In genomic region chr16:52546291-52546941, GRCh38 we compare ENCODE assay signal across 13 cellular contexts. TPM values are rescaled to one million over a fixed set of nuclear protein-coding genes. Genes with fewer than 3 reads are reported as not detected.
DNase-seq lines count a peak whose midpoint lies in the region; ATAC-seq and TF ChIP-seq lines count a peak whose summit lies in the region.
"Had no signal": no experiment of that assay in that cellular context is flagged by ENCODE, and none has a peak within 500 bp of the region (broad histone marks: within the 10 kb centered on the region; RNA-seq: fewer than 3 reads in every experiment).

No MANE protein-coding gene starts in this region.

- H3K4me1 Mint-ChIP-seq in neural progenitor cell, result peaks cover 47% of the 10 kb centered on the region
- no peaks in the 10 kb centered on the region for H3K4me1 Mint-ChIP-seq in activated T-helper 2 cell treated with anti-CD3 and anti-CD28 coated beads, Interferon-gamma antibody, Interleukin-2, Interleukin-4, amounts not matched to agents 10 μg/mL and 5 μg/mL and 100 μg/mL, durations not matched to agents 14 hours and 24 hours and 36 hours (ENCODE audit: low read depth)
- peaks cover 10% of the 10 kb centered on the region for H3K4me1 Mint-ChIP-seq in CD8-positive, alpha-beta T cell (ENCODE audit: low read depth)
- H3K4me1 Mint-ChIP-seq: activated naive CD8-positive, alpha-beta T cell treated with anti-CD3 and anti-CD28 coated beads for 36 hours had no signal

- H3K4me2 ChIP-seq in neural progenitor cell, result peak overlapping the region; percentile 99

- peak overlapping the region; percentile 97 for H3K4me3 Mint-ChIP-seq in neural progenitor cell
- no peak overlapping the region for H3K4me3 Mint-ChIP-seq in activated T-helper 2 cell treated with anti-CD3 and anti-CD28 coated beads, Interferon-gamma antibody, Interleukin-2, Interleukin-4, amounts not matched to agents 10 μg/mL and 5 μg/mL and 100 μg/mL, durations not matched to agents 14 hours and 24 hours and 36 hours (ENCODE audit: low read depth)
- no peak overlapping the region for H3K4me3 Mint-ChIP-seq in CD8-positive, alpha-beta T cell
- H3K4me3 Mint-ChIP-seq: activated naive CD8-positive, alpha-beta T cell treated with anti-CD3 and anti-CD28 coated beads for 36 hours; CD4-positive, alpha-beta T cell had no signal

- H3K9ac ChIP-seq in neural progenitor cell, result peak overlapping the region; percentile 81

- H3F3A ChIP-seq in neural progenitor cell (ENCODE audit: low read depth), result peaks cover 41% of the 10 kb centered on the region

- peak overlapping the region; percentile 99 for H3K27ac ChIP-seq in 22Rv1
- peak overlapping the region; percentile 82; the same call in 1 of the 2 replicates for H3K27ac ChIP-seq in HEK293 (ENCODE audit: extremely low read depth, low read depth, low read length)
- H3K27ac ChIP-seq in foreskin keratinocyte, result no peak overlapping the region
- peak overlapping the region; percentile 32 for H3K27ac ChIP-seq in neural progenitor cell
- H3K27ac ChIP-seq in CD8-positive, alpha-beta T cell (ENCODE audit: low read depth, low read length), result no peak overlapping the region

- DNase-seq in foreskin keratinocyte (no peak), neural progenitor cell (ENCODE audit: low spot score) (peak; percentile 52), NCI-H187 treated with DMSO at 0.1 percent for 48 hours (lab: John Stamatoyannopoulos, UW) (no peak)
- no peak for DNase-seq in activated T-helper 2 cell treated with anti-CD3 and anti-CD28 coated beads, Interferon-gamma antibody, Interleukin-2, Interleukin-4, amounts not matched to agents 10 μg/mL and 5 μg/mL and 100 μg/mL, durations not matched to agents 14 hours and 24 hours and 36 hours (ENCODE audit: low spot score)
- DNase-seq in CD8-positive, alpha-beta T cell, result no peak
- DNase-seq: activated CD4-positive, CD25-positive, alpha-beta regulatory T cell treated with anti-CD3 and anti-CD28 coated beads, Interleukin-2, amount 50 U/mL, for 72 hours; activated naive CD8-positive, alpha-beta T cell treated with anti-CD3 and anti-CD28 coated beads for 36 hours; CD4-positive, alpha-beta T cell; stimulated activated CD8-positive, alpha-beta memory T cell treated with anti-CD3 and anti-CD28 coated beads, Interleukin-4, amount 100 ng/mL, for 48 hours had no signal

- H3K79me2 ChIP-seq in neural progenitor cell (ENCODE audit: low read depth), result peaks cover 56% of the 10 kb centered on the region

- no peak overlapping the region for H2AFZ ChIP-seq in neural progenitor cell (replicated peaks)

- H3K36me3 ChIP-seq in HEK293 (ENCODE audit: control insufficient read depth in 2 of 2, insufficient read depth in 1 of 2, low read length in 2 of 2) (no peaks in the 10 kb centered on the region), neural progenitor cell (peaks cover 4% of the 10 kb centered on the region)
- no peaks in the 10 kb centered on the region for H3K36me3 ChIP-seq in CD8-positive, alpha-beta T cell (ENCODE audit: insufficient read depth, low read length)

- POLR2A ChIA-PET in HEK293 (lab: Yijun Ruan, JAX), result no interaction called here
- POLR2A ChIA-PET in CD8-positive, alpha-beta T cell (lab: Charles Lee), result no interaction called here

- intact Hi-C loops in activated T-helper 2 cell treated with anti-CD3 and anti-CD28 coated beads, Interferon-gamma antibody, Interleukin-2, Interleukin-4, amounts not matched to agents 10 μg/mL and 5 μg/mL and 100 μg/mL, durations not matched to agents 14 hours and 24 hours and 36 hours (cut with micrococcal nuclease), result loop anchor here (10.0 kb wide), 2 partner anchors 1392 to 1738 kb away; partner anchors contain the start of genes IRX3 and SALL1
- intact Hi-C loops in CD8-positive, alpha-beta T cell (cut with DNase I, micrococcal nuclease), result no loop called here

- H3K27me3 ChIP-seq in foreskin keratinocyte (peaks cover 74% of the 10 kb centered on the region), neural progenitor cell (no peaks in the 10 kb centered on the region)
- H3K27me3 ChIP-seq in CD8-positive, alpha-beta T cell (ENCODE audit: insufficient read depth, low read length), result peaks cover 6% of the 10 kb centered on the region

- peak; percentile 35 for ATAC-seq in foreskin keratinocyte
- no peak for ATAC-seq in GM19397 (IDR thresholded peaks at IDR 0.05; ENCODE audit: unreplicated experiment)
- no peak for ATAC-seq in CD8-positive, alpha-beta T cell

- H3K4me1 ChIP-seq in HEK293 (ENCODE audit: control insufficient read depth, insufficient read depth, low read length), result peaks cover 20% of the 10 kb centered on the region
- no peaks in the 10 kb centered on the region for H3K4me1 ChIP-seq in foreskin keratinocyte
- peaks cover 52% of the 10 kb centered on the region for H3K4me1 ChIP-seq in neural progenitor cell
- no peaks in the 10 kb centered on the region for H3K4me1 ChIP-seq in CD8-positive, alpha-beta T cell (ENCODE audit: insufficient read depth, low read length)

- peaks cover 8% of the 10 kb centered on the region for H3K27me3 Mint-ChIP-seq in neural progenitor cell (ENCODE audit: insufficient read depth, low read depth)
- peaks cover 31% of the 10 kb centered on the region for H3K27me3 Mint-ChIP-seq in activated T-helper 2 cell treated with anti-CD3 and anti-CD28 coated beads, Interferon-gamma antibody, Interleukin-2, Interleukin-4, amounts not matched to agents 10 μg/mL and 5 μg/mL and 100 μg/mL, durations not matched to agents 14 hours and 24 hours and 36 hours (ENCODE audit: low read depth)
- H3K27me3 Mint-ChIP-seq in CD8-positive, alpha-beta T cell (ENCODE audit: low read depth), result peaks cover 40% of the 10 kb centered on the region

- peaks cover 55% of the 10 kb centered on the region for H4K20me1 ChIP-seq in neural progenitor cell (ENCODE audit: low read depth)

- no peaks in the 10 kb centered on the region for H3K9me3 ChIP-seq in HEK293 (ENCODE audit: control insufficient read depth, insufficient read depth, low read depth, low read length)
- no peaks in the 10 kb centered on the region for H3K9me3 ChIP-seq in neural progenitor cell (ENCODE audit: low read depth)
- H3K9me3 ChIP-seq in CD8-positive, alpha-beta T cell (ENCODE audit: low read length), result no peaks in the 10 kb centered on the region

- H3K36me3 Mint-ChIP-seq in neural progenitor cell, result peaks cover 15% of the 10 kb centered on the region
- no peaks in the 10 kb centered on the region for H3K36me3 Mint-ChIP-seq in activated T-helper 2 cell treated with anti-CD3 and anti-CD28 coated beads, Interferon-gamma antibody, Interleukin-2, Interleukin-4, amounts not matched to agents 10 μg/mL and 5 μg/mL and 100 μg/mL, durations not matched to agents 14 hours and 24 hours and 36 hours (ENCODE audit: low read depth)
- no peaks in the 10 kb centered on the region for H3K36me3 Mint-ChIP-seq in CD8-positive, alpha-beta T cell
- H3K36me3 Mint-ChIP-seq: activated naive CD8-positive, alpha-beta T cell treated with anti-CD3 and anti-CD28 coated beads for 36 hours had no signal

- TF ChIP-seq CTCF in 22Rv1 (IDR thresholded peaks at IDR 0.05), result no peak
- no peak for TF ChIP-seq CTCF in HEK293 (tag by site-specific recombination; IDR thresholded peaks at IDR 0.05)
- no peak for TF ChIP-seq CTCF in foreskin keratinocyte (conservative IDR thresholded peaks at IDR 0.05)
- no peak for TF ChIP-seq CTCF in neural progenitor cell (IDR thresholded peaks at IDR 0.05)
- TF ChIP-seq CTCF in CD8-positive, alpha-beta T cell (IDR thresholded peaks at IDR 0.05), result no peak

- CTCF ChIA-PET in HEK293 (lab: Yijun Ruan, JAX), result no interaction called here
- CTCF ChIA-PET in CD8-positive, alpha-beta T cell (lab: Charles Lee), result no interaction called here

- H3K4me3 ChIP-seq in HEK293 (ENCODE audit: low read depth, low read length) (peak overlapping the region; percentile 63), neural progenitor cell (peak overlapping the region; percentile 86)
- H3K4me3 ChIP-seq in CD8-positive, alpha-beta T cell (ENCODE audit: low read depth, low read length), result no peak overlapping the region

- peak overlapping the region; percentile 87 for H3K27ac Mint-ChIP-seq in neural progenitor cell
- H3K27ac Mint-ChIP-seq in activated T-helper 2 cell treated with anti-CD3 and anti-CD28 coated beads, Interferon-gamma antibody, Interleukin-2, Interleukin-4, amounts not matched to agents 10 μg/mL and 5 μg/mL and 100 μg/mL, durations not matched to agents 14 hours and 24 hours and 36 hours, result no peak overlapping the region
- H3K27ac Mint-ChIP-seq in CD8-positive, alpha-beta T cell, result no peak overlapping the region
- H3K27ac Mint-ChIP-seq: activated naive CD8-positive, alpha-beta T cell treated with anti-CD3 and anti-CD28 coated beads for 36 hours; CD4-positive, alpha-beta T cell had no signal

- H3K9me3 Mint-ChIP-seq in neural progenitor cell, result peaks cover 2% of the 10 kb centered on the region
- H3K9me3 Mint-ChIP-seq in activated T-helper 2 cell treated with anti-CD3 and anti-CD28 coated beads, Interferon-gamma antibody, Interleukin-2, Interleukin-4, amounts not matched to agents 10 μg/mL and 5 μg/mL and 100 μg/mL, durations not matched to agents 14 hours and 24 hours and 36 hours, result no peaks in the 10 kb centered on the region
- no peaks in the 10 kb centered on the region for H3K9me3 Mint-ChIP-seq in CD8-positive, alpha-beta T cell
- H3K9me3 Mint-ChIP-seq: activated naive CD8-positive, alpha-beta T cell treated with anti-CD3 and anti-CD28 coated beads for 36 hours had no signal

TF ChIP-seq in HEK293, 187 proteins besides CTCF, POLR2A, EP300 and RAD21 (continues in another document):
- peak; percentile 54; the same call in 1 of the 2 replicates for TF ChIP-seq ZFHX2 (tag by site-specific recombination; conservative IDR thresholded peaks at IDR 0.05)
- TF ChIP-seq, protein P1, sequence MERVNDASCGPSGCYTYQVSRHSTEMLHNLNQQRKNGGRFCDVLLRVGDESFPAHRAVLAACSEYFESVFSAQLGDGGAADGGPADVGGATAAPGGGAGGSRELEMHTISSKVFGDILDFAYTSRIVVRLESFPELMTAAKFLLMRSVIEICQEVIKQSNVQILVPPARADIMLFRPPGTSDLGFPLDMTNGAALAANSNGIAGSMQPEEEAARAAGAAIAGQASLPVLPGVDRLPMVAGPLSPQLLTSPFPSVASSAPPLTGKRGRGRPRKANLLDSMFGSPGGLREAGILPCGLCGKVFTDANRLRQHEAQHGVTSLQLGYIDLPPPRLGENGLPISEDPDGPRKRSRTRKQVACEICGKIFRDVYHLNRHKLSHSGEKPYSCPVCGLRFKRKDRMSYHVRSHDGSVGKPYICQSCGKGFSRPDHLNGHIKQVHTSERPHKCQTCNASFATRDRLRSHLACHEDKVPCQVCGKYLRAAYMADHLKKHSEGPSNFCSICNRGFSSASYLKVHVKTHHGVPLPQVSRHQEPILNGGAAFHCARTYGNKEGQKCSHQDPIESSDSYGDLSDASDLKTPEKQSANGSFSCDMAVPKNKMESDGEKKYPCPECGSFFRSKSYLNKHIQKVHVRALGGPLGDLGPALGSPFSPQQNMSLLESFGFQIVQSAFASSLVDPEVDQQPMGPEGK (tag by site-specific recombination; IDR thresholded peaks at IDR 0.05), result peak; percentile 56; the same call in 1 of the 2 replicates

RNA-seq across cellular contexts. Expression of gene TOX3, which starts 0.5 kb away (rescaled TPM):
- total RNA-seq in foreskin keratinocyte (not detected in 2 replicates), neural progenitor cell (ENCODE audit: low replicate concordance) (44.2 and 48.1 TPM in 2 replicates)
- 0.02 TPM in 1 of 2 replicates, not detected in the other for polyA plus RNA-seq in foreskin keratinocyte
- not detected in 2 replicates for total RNA-seq in activated T-helper 2 cell treated with anti-CD3 and anti-CD28 coated beads, Interferon-gamma antibody, Interleukin-2, Interleukin-4, amounts not matched to agents 10 μg/mL and 5 μg/mL and 100 μg/mL, durations not matched to agents 14 hours and 24 hours and 36 hours
- total RNA-seq in CD8-positive, alpha-beta T cell, result not detected
- total RNA-seq: activated naive CD8-positive, alpha-beta T cell treated with anti-CD3 and anti-CD28 coated beads for 36 hours; CD4-positive, alpha-beta T cell; pulmonary artery endothelial cell had no signal

Comparison
In these comparisons a context has a peak if more than half of its experiments do, and no peak if none do; other contexts are left out.
1. H3K27ac ChIP-seq: peak in 22Rv1 (single experiment), HEK293 (single experiment) and neural progenitor cell (single experiment); none in foreskin keratinocyte (single experiment) and CD8-positive, alpha-beta T cell (single experiment).
2. RNA of gene TOX3, which starts 0.5 kb away (total RNA-seq): 44.2 to 48.1 TPM in neural progenitor cell; not detected in foreskin keratinocyte, not detected in activated T-helper 2 cell treated with anti-CD3 and anti-CD28 coated beads, Interferon-gamma antibody, Interleukin-2, Interleukin-4, amounts not matched to agents 10 μg/mL and 5 μg/mL and 100 μg/mL, durations not matched to agents 14 hours and 24 hours and 36 hours and not detected in CD8-positive, alpha-beta T cell; every median in the first group is over 10 times any median in the second.